Comparison of ENCODE assay signal across 1 cellular context in the genomic region with DNA sequence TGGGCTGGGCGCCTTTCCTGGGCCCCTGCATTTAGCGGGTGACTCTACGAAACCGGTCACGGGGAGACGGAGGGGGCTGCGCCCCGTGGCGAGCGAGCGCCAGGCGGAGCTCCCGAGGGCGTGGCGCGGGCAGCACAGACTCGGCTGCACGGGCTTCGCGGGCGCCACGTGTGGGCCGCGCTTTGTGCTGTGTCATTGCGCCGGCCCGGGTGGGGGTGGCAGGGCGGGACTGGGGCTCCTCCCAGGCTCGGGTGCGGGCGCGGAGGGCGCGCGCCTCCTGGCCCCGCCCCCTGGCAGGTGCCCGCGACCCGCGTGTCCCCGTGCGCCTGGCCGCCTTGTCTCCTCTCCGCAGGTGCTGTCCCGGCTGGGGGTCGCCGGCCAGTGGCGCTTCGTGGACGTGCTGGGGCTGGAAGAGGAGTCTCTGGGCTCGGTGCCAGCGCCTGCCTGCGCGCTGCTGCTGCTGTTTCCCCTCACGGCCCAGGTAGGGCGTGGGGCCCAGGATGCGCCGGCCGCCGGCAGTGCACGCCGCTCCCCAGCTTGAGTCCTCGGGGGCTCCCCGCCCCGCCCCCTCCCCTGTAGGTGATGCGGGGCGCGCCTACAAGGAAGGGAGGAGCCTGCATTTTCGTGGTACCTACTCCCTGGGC.
TF ChIP-seq lines count a peak whose summit lies in the region.

No MANE protein-coding gene starts in this region.

TF ChIP-seq in H1, 55 proteins besides CTCF, POLR2A, EP300 and RAD21:
- TF ChIP-seq ASH2L (IDR thresholded peaks at IDR 0.05; ENCODE audit: low read length) (no peak), CBX8 (IDR thresholded peaks at IDR 0.05; ENCODE audit: borderline replicate concordance, low read depth, low read length) (no peak), BACH1 (IDR thresholded peaks at IDR 0.05; ENCODE audit: low read length) (peak; percentile 75), SIX5 (IDR thresholded peaks at IDR 0.05; ENCODE audit: low read depth, low read length) (no peak), YY1 (IDR thresholded peaks at IDR 0.05; ENCODE audit: low read depth, low read length) (0 out of 2 replicates have a peak, but pooled peaks have one; percentile 1), CHD1 (IDR thresholded peaks at IDR 0.05; ENCODE audit: low read depth, low read length) (no peak), MAFK (IDR thresholded peaks at IDR 0.05; ENCODE audit: low read depth, low read length) (peak; percentile 69; the same call in 1 of the 2 replicates), SIN3A (conservative IDR thresholded peaks at IDR 0.05 in 1 of 2, IDR thresholded peaks at IDR 0.05 in 1 of 2; ENCODE audit: low read depth in 1 of 2, low read length in 2 of 2) (peak in 1 of 2 experiments; percentile 28; a peak in 1 of 4 replicates), POLR2AphosphoS5 (IDR thresholded peaks at IDR 0.05; ENCODE audit: low read depth, low read length) (0 out of 2 replicates have a peak, but pooled peaks have one; percentile 5), KDM5A (IDR thresholded peaks at IDR 0.05; ENCODE audit: low read length) (no peak), HDAC2 (IDR thresholded peaks at IDR 0.05; ENCODE audit: borderline replicate concordance in 1 of 2, low read depth in 2 of 2, low read length in 2 of 2) (peak in 1 of 2 experiments; percentile 82; a peak in 2 of 4 replicates), NRF1 (IDR thresholded peaks at IDR 0.05; ENCODE audit: low read depth, low read length) (no peak), BCL11A (IDR thresholded peaks at IDR 0.05; ENCODE audit: low read depth in 2 of 2, low read length in 2 of 2) (no peak), KDM4A (IDR thresholded peaks at IDR 0.05; ENCODE audit: low read depth, low read length, severe bottlenecking) (peak; percentile 71), RFX5 (IDR thresholded peaks at IDR 0.05; ENCODE audit: borderline replicate concordance, low read depth, low read length) (no peak)
- TF ChIP-seq, protein P1, sequence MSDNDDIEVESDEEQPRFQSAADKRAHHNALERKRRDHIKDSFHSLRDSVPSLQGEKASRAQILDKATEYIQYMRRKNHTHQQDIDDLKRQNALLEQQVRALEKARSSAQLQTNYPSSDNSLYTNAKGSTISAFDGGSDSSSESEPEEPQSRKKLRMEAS (IDR thresholded peaks at IDR 0.05), result peak; percentile 86
- TF ChIP-seq, protein P2, sequence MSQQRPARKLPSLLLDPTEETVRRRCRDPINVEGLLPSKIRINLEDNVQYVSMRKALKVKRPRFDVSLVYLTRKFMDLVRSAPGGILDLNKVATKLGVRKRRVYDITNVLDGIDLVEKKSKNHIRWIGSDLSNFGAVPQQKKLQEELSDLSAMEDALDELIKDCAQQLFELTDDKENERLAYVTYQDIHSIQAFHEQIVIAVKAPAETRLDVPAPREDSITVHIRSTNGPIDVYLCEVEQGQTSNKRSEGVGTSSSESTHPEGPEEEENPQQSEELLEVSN (IDR thresholded peaks at IDR 0.05), result peak; percentile 22; the same call in 1 of the 2 replicates
- TF ChIP-seq, protein P3, sequence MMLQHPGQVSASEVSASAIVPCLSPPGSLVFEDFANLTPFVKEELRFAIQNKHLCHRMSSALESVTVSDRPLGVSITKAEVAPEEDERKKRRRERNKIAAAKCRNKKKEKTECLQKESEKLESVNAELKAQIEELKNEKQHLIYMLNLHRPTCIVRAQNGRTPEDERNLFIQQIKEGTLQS (IDR thresholded peaks at IDR 0.05; ENCODE audit: insufficient read depth, low read depth, low read length), result no peak
